ENCODE assay signal across 18 cellular contexts in the genomic region with DNA sequence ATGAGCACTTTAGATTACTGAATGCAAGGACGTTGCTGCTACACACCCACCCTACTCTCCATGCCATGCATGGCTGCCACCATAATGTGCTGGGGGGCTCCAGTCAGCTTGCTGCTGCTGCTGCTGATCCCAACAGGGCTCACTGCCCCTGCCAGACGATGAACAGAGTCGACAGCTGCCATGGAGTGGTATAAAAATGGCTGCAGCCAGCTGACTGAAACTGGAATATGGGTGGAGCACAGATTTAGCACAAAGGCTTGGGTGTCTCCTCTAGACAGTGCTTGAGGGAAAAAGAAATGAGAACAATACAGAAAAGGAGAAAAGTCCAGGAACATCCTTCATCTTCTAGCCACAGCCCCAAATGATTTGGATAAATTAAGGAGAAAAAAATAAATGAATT.
DNase-seq lines count a peak whose midpoint lies in the region; ATAC-seq and TF ChIP-seq lines count a peak whose summit lies in the region.
"Had no signal": no experiment of that assay in that cellular context is flagged by ENCODE, and none has a peak within 500 bp of the region (broad histone marks: within the 10 kb centered on the region; RNA-seq: fewer than 3 reads in every experiment).

No MANE protein-coding gene starts in this region.

- H2AK5ac ChIP-seq in H9 (ENCODE audit: insufficient read length, low read length): no peak overlapping the region
- no peak overlapping the region for H2AK5ac ChIP-seq in neuronal stem cell (ENCODE audit: low read depth, low read length)

- H3K23ac ChIP-seq in H9 (ENCODE audit: insufficient read length, low read depth, low read length): no peak overlapping the region
- no peak overlapping the region for H3K23ac ChIP-seq in neuronal stem cell (ENCODE audit: low read depth, low read length, poor library complexity)

- no peaks in the 10 kb centered on the region for H3K4me1 ChIP-seq in H9 (ENCODE audit: insufficient read depth, low read length)
- peaks cover 0 to 2% of the 10 kb centered on the region in 2 donors for H3K4me1 ChIP-seq in neuronal stem cell (ENCODE audit: control insufficient read depth in 2 of 2, insufficient read depth in 1 of 2, low read depth in 1 of 2, low read length in 2 of 2)
- H3K4me1 ChIP-seq in aorta (ENCODE audit: control insufficient read depth in 1 of 2, insufficient read depth in 2 of 2, low read length in 2 of 2): no peaks in the 10 kb centered on the region

- H2AFZ ChIP-seq in H9 (ENCODE audit: low read length): no peak overlapping the region
- H2AFZ ChIP-seq in neuronal stem cell (ENCODE audit: low read length): peak overlapping the region; percentile 76

- no peaks in the 10 kb centered on the region for H3K27me3 Mint-ChIP-seq in H9 (ENCODE audit: low read depth)
- H3K27me3 Mint-ChIP-seq: CD4-positive, CD25-positive, alpha-beta regulatory T cell had no signal

- ATAC-seq in aorta (ENCODE audit: low FRiP score): no peak

- no peaks in the 10 kb centered on the region for H3K9me3 ChIP-seq in H9 (ENCODE audit: control insufficient read depth, low read depth, low read length)
- no peaks in the 10 kb centered on the region for H3K9me3 ChIP-seq in neuronal stem cell (replicated peaks in 1 of 2; ENCODE audit: control insufficient read depth in 2 of 2, insufficient read depth in 1 of 2, low read depth in 1 of 2, low read length in 2 of 2)
- H3K9me3 ChIP-seq in aorta (ENCODE audit: control insufficient read depth, low read length): no peaks in the 10 kb centered on the region
- H3K9me3 ChIP-seq: MG63 had no signal

- H2BK120ac ChIP-seq in H9 (ENCODE audit: low read depth, low read length, poor library complexity, severe bottlenecking) (no peak overlapping the region), neuronal stem cell (ENCODE audit: low read depth, low read length) (no peak overlapping the region)

- H3K36me3 Mint-ChIP-seq in H9 (ENCODE audit: insufficient read depth in 1 of 3, low read depth in 3 of 3): no peaks in the 10 kb centered on the region

- H3K27me3 ChIP-seq in H9 (ENCODE audit: insufficient read depth, low read length) (no peaks in the 10 kb centered on the region; the same call in 1 of the 2 replicates), neuronal stem cell (ENCODE audit: control insufficient read depth in 3 of 3, insufficient read depth in 3 of 3, low read depth in 1 of 3, low read length in 3 of 3) (no peaks in the 10 kb centered on the region), aorta (ENCODE audit: control insufficient read depth in 1 of 2, insufficient read depth in 2 of 2, low read length in 1 of 2) (no peaks in the 10 kb centered on the region)
- H3K27me3 ChIP-seq: MG63 had no signal

- H3K4me3 ChIP-seq in neuronal stem cell (ENCODE audit: low read length in 2 of 2) (no peak overlapping the region), aorta (ENCODE audit: low read length in 2 of 2) (no peak overlapping the region)
- H3K4me3 ChIP-seq: MG63, SK-N-MC had no signal

- H3K27ac Mint-ChIP-seq in H9: peak overlapping the region; percentile 11 to 41 (median 25); a peak in 2 of 7 replicates
- H3K27ac Mint-ChIP-seq: CD4-positive, CD25-positive, alpha-beta regulatory T cell had no signal

- H3K4me2 ChIP-seq in H9 (ENCODE audit: insufficient read depth, insufficient read length, low read length): no peak overlapping the region
- H3K4me2 ChIP-seq in neuronal stem cell (ENCODE audit: insufficient read depth, low read length, poor library complexity, severe bottlenecking): no peak overlapping the region

- H3K4ac ChIP-seq in H9 (ENCODE audit: low read depth, low read length) (no peak overlapping the region), neuronal stem cell (ENCODE audit: low read length) (no peak overlapping the region)

- TF ChIP-seq CTCF in H9 (conservative IDR thresholded peaks at IDR 0.05): no peak

- H2BK5ac ChIP-seq in H9 (ENCODE audit: insufficient read length, low read length): no peak overlapping the region
- no peak overlapping the region for H2BK5ac ChIP-seq in neuronal stem cell (ENCODE audit: low read length)

- WGBS in H9 (ENCODE audit: extremely low coverage, insufficient read length, low lambda C conversion rate): no CpG with 5 or more reads among the region's 3 CpGs
- no CpG with 5 or more reads among the region's 3 CpGs for WGBS in neuronal stem cell (ENCODE audit: extremely low coverage in 2 of 2, insufficient read length in 2 of 2, insufficient replicate concordance in 1 of 2), 2 donors
- WGBS in aorta, 2 donors: 87 to 89% methylated on average over 3 of the region's 3 CpGs

- H2BK12ac ChIP-seq in H9 (ENCODE audit: insufficient read length, low read depth, low read length) (no peak overlapping the region), neuronal stem cell (ENCODE audit: low read length) (no peak overlapping the region)

- H3K79me2 ChIP-seq in H9 (ENCODE audit: insufficient read depth, low read length): no peaks in the 10 kb centered on the region

- H3K9ac ChIP-seq in H9 (ENCODE audit: extremely low read depth, insufficient read length, low read length): no peak overlapping the region
- no peak overlapping the region for H3K9ac ChIP-seq in neuronal stem cell (ENCODE audit: low read depth, low read length, poor library complexity)

- H3K36me3 ChIP-seq in neuronal stem cell (replicated peaks in 1 of 2; ENCODE audit: control insufficient read depth in 2 of 2, insufficient read depth in 2 of 2, low read length in 2 of 2) (no peaks in the 10 kb centered on the region), aorta (ENCODE audit: control insufficient read depth in 1 of 2, insufficient read depth in 2 of 2, low read length in 1 of 2) (no peaks in the 10 kb centered on the region)
- H3K36me3 ChIP-seq: MG63 had no signal

- no peaks in the 10 kb centered on the region; a peak in 1 of 5 replicates for H3K9me3 Mint-ChIP-seq in H9

- H4K20me1 ChIP-seq in H9 (ENCODE audit: control insufficient read depth, insufficient read depth, insufficient read length): no peaks in the 10 kb centered on the region

- intact Hi-C loops in aorta (cut with DNase I): no loop called here

- H2BK15ac ChIP-seq in H9 (ENCODE audit: low read depth, low read length) (no peak overlapping the region), neuronal stem cell (ENCODE audit: low read length) (no peak overlapping the region)

- H3T11ph ChIP-seq in H9 (ENCODE audit: low read length): no peak overlapping the region

- H3K23me2 ChIP-seq in H9 (ENCODE audit: insufficient read length, low read depth, low read length, poor library complexity, severe bottlenecking): no peaks in the 10 kb centered on the region

- no peaks in the 10 kb centered on the region for H3K79me1 ChIP-seq in H9 (ENCODE audit: insufficient read depth, low read depth, low read length, poor library complexity, severe bottlenecking)
- peaks cover 3% of the 10 kb centered on the region for H3K79me1 ChIP-seq in neuronal stem cell (ENCODE audit: low read depth, low read length)

- no peak overlapping the region for H2BK20ac ChIP-seq in H9 (ENCODE audit: low read depth, low read length, poor library complexity, severe bottlenecking)

- H4K5ac ChIP-seq in H9 (ENCODE audit: insufficient read length, low read depth, low read length): no peak overlapping the region

- no peak overlapping the region for H4K91ac ChIP-seq in H9 (ENCODE audit: insufficient read length, low read depth, low read length)
- no peak overlapping the region for H4K91ac ChIP-seq in neuronal stem cell (ENCODE audit: low read depth, low read length, poor library complexity)

- H3K27ac ChIP-seq in H9 (ENCODE audit: insufficient read length, low read depth, low read length) (no peak overlapping the region), neuronal stem cell (replicated peaks; ENCODE audit: low read length) (no peak overlapping the region), aorta (ENCODE audit: low read depth in 1 of 2, low read length in 2 of 2) (no peak overlapping the region)
- H3K27ac ChIP-seq: SK-N-MC had no signal

- 0 out of 4 replicates have a peak, but pooled peaks cover 0 to 2% of the 10 kb centered on the region in 2 experiments for H3K4me1 Mint-ChIP-seq in H9

- no peak overlapping the region for H3K56ac ChIP-seq in H9 (ENCODE audit: insufficient read length, low read depth, low read length)

- no peak for DNase-seq in H9
- peak; percentile 56 for DNase-seq in NCI-H69 (lab: John Stamatoyannopoulos, UW)
- DNase-seq in foreskin melanocyte: peak; percentile 77
- DNase-seq in neuronal stem cell (ENCODE audit: low spot score): no peak
- DNase-seq in stimulated activated CD4-positive, alpha-beta T cell treated with anti-CD3 and anti-CD28 coated beads, Interleukin-1b, Interleukin-23, amount 100 ng/mL, for 48 hours: no peak
- no peak for DNase-seq in cerebellar cortex (ENCODE audit: low spot score)
- no peak for DNase-seq in aorta
- DNase-seq: CD4-positive, CD25-positive, alpha-beta regulatory T cell; HCEC 1CT; Kasumi-1; MG63; NCI-H1048; NCI-H1417 treated with DMSO at 0.1 percent for 48 hours; NCI-H187 treated with DMSO at 0.1 percent for 48 hours; NCI-H345; NCI-H526; Right ventricle myocardium superior had no signal

- no peak overlapping the region for H4K8ac ChIP-seq in H9 (replicated peaks; ENCODE audit: insufficient read length, low read depth, low read length)
- H4K8ac ChIP-seq in neuronal stem cell (ENCODE audit: low read depth, low read length): no peak overlapping the region

- H3K18ac ChIP-seq in H9 (ENCODE audit: insufficient read length, low read depth, low read length) (no peak overlapping the region), neuronal stem cell (ENCODE audit: low read length) (peak overlapping the region; percentile 67)

- H3K4me3 Mint-ChIP-seq in H9: no peak overlapping the region
- H3K4me3 Mint-ChIP-seq: CD4-positive, CD25-positive, alpha-beta regulatory T cell had no signal

- no peak overlapping the region for H3K14ac ChIP-seq in H9 (ENCODE audit: insufficient read depth, low read length)
- peak overlapping the region; percentile 97 for H3K14ac ChIP-seq in neuronal stem cell (ENCODE audit: low read length)

Comparison
In these comparisons a context has a peak if more than half of its experiments do, and no peak if none do; other contexts are left out.
1. DNase-seq: peak in NCI-H69 (single experiment) and foreskin melanocyte (single experiment); none in H9 (single experiment), neuronal stem cell (single experiment), stimulated activated CD4-positive, alpha-beta T cell treated with anti-CD3 and anti-CD28 coated beads, Interleukin-1b, Interleukin-23, amount 100 ng/mL, for 48 hours (single experiment), cerebellar cortex (single experiment) and aorta (0 of 2).